In the genomic region with DNA sequence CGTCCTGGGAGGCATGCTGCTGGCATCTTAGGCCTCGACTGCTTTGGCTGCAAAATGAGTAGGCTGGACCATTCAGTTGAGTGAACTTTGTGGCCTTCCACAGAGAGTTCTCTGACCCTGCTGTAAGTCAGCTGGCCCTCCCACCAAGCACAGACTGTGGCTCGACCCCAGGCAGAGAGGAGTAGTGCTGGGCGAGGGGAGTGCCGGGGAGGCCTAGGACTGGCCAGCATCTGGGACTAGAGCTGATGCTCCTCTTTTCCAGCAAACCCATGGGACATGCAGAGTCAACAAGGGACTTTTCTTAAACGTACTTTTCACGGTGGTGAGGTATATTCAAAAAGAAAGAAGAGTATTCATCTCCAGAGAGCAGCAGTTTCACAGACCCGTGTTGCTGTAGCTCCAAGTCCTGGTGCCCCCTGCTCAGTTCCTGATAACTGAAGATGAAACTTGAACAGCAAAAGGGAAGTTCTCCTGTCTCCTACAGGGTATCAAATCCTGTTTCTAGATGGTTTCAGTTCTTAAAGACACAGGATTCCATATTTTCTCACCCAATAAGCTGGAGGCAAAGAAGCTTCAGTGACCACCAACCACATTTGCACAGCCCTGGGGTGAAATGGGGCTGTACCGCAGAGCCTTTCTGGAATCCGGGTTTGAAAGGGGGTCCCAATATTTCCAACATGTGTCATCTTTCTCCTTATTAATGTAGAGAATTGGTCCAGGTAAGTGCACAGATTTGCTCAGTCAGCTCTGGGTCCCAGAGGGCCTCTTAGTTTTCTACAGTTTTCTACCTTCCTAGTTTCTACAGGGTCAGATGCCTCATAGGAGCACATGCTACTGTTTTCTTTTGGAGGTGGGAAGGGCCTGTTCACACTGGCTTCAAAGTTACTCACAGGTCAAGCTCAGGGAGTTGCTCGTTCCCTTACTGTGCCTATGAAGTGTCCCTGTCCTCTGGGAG, we compare ENCODE assay signal across 9 cellular contexts. TPM values are rescaled to one million over a fixed set of nuclear protein-coding genes. Genes with fewer than 3 reads are reported as not detected.
DNase-seq lines count a peak whose midpoint lies in the region; ATAC-seq and TF ChIP-seq lines count a peak whose summit lies in the region.
"Had no signal": no experiment of that assay in that cellular context is flagged by ENCODE, and none has a peak within 500 bp of the region (broad histone marks: within the 10 kb centered on the region; RNA-seq: fewer than 3 reads in every experiment).

No MANE protein-coding gene starts in this region.

- no peaks in the 10 kb centered on the region for H3K27me3 ChIP-seq in BLaER1 treated with 17β-estradiol and CSF1 and Interleukin-3, amounts not matched to agents 10 nM and 100 nM
- no peaks in the 10 kb centered on the region for H3K27me3 ChIP-seq in adrenal gland

- peak overlapping the region; percentile 25 for H3K4me3 Mint-ChIP-seq in T-helper 2 cell treated with Interferon-gamma antibody and Interleukin-4, amounts not matched to agents 5 μg/mL and 100 μg/mL, for 36 hours

- WGBS in adrenal gland, 4 donors: 61 to 71% (median 66%) methylated on average over 10 to 11 of the region's 11 CpGs

- peak overlapping the region in 4 of 11 experiments; percentile 37 to 65 (median 53); a peak in 6 of 22 replicates for H3K9ac ChIP-seq in BLaER1 treated with 17β-estradiol and CSF1 and Interleukin-3, amounts not matched to agents 10 nM and 100 nM

- intact Hi-C loops in adrenal gland (cut with DNase I): loop anchor here in 1 of 2 donors (10.0 kb wide), 1 partner anchor 306 kb away; no protein-coding TSS in a partner anchor

- H3K4me1 ChIP-seq in BLaER1 treated with 17β-estradiol and CSF1 and Interleukin-3, amounts not matched to agents 10 nM and 100 nM: peaks cover 11 to 67% (median 41%) of the 10 kb centered on the region in 10 experiments
- no peaks in the 10 kb centered on the region for H3K4me1 ChIP-seq in adrenal gland (replicated peaks in 1 of 2)

- H3K4me3 ChIP-seq in BLaER1 treated with 17β-estradiol and CSF1 and Interleukin-3, amounts not matched to agents 10 nM and 100 nM: peak overlapping the region in 2 of 10 experiments; percentile 18 to 35; a peak in 3 of 20 replicates
- no peak overlapping the region for H3K4me3 ChIP-seq in adrenal gland
- H3K4me3 ChIP-seq: K562 had no signal

- peak overlapping the region; percentile 23 for H3K27ac Mint-ChIP-seq in T-helper 2 cell treated with Interferon-gamma antibody and Interleukin-4, amounts not matched to agents 5 μg/mL and 100 μg/mL, for 36 hours

- no peaks in the 10 kb centered on the region for H3K36me3 ChIP-seq in BLaER1 treated with 17β-estradiol and CSF1 and Interleukin-3, amounts not matched to agents 10 nM and 100 nM
- no peaks in the 10 kb centered on the region for H3K36me3 ChIP-seq in adrenal gland (replicated peaks in 1 of 2)

- H3K4me2 ChIP-seq in BLaER1 treated with 17β-estradiol and CSF1 and Interleukin-3, amounts not matched to agents 10 nM and 100 nM: peak overlapping the region in 9 of 11 experiments; percentile 14 to 93 (median 74); a peak in 17 of 22 replicates

- DNase-seq in T-helper 2 cell treated with Interferon-gamma antibody and Interleukin-4, amounts not matched to agents 5 μg/mL and 100 μg/mL, for 36 hours (ENCODE audit: low spot score): peak; percentile 62
- no peak for DNase-seq in NCI-H526 (lab: John Stamatoyannopoulos, UW)
- no peak for DNase-seq in UCSD-AML1 (lab: John Stamatoyannopoulos, UW; ENCODE audit: unreplicated experiment)
- DNase-seq in NCI-H2107 treated with DMSO at 0.1 percent for 48 hours (lab: John Stamatoyannopoulos, UW; ENCODE audit: unreplicated experiment): no peak
- DNase-seq in adrenal gland: no peak

- peak overlapping the region in 8 of 11 experiments; percentile 10 to 78 (median 47); a peak in 14 of 22 replicates for H3K27ac ChIP-seq in BLaER1 treated with 17β-estradiol and CSF1 and Interleukin-3, amounts not matched to agents 10 nM and 100 nM
- no peak overlapping the region for H3K27ac ChIP-seq in adrenal gland

- no peaks in the 10 kb centered on the region for H3K36me3 Mint-ChIP-seq in T-helper 2 cell treated with Interferon-gamma antibody and Interleukin-4, amounts not matched to agents 5 μg/mL and 100 μg/mL, for 36 hours (ENCODE audit: low read depth)

- H4K20me1 ChIP-seq in BLaER1 treated with 17β-estradiol and CSF1 and Interleukin-3, amounts not matched to agents 10 nM and 100 nM: no peaks in the 10 kb centered on the region

- TF ChIP-seq POLR2A in GM19099 (IDR thresholded peaks at IDR 0.05; ENCODE audit: extremely low read depth, insufficient read length, low read depth) (peak; percentile 4), adrenal gland (IDR thresholded peaks at IDR 0.05) (no peak)

- no peak for TF ChIP-seq CTCF in adrenal gland (IDR thresholded peaks at IDR 0.05)

- no peaks in the 10 kb centered on the region for H3K9me3 ChIP-seq in BLaER1 treated with 17β-estradiol and CSF1 and Interleukin-3, amounts not matched to agents 10 nM and 100 nM (replicated peaks in 1 of 11)
- no peaks in the 10 kb centered on the region for H3K9me3 ChIP-seq in adrenal gland (replicated peaks in 1 of 3)

- H3K9me3 Mint-ChIP-seq in T-helper 2 cell treated with Interferon-gamma antibody and Interleukin-4, amounts not matched to agents 5 μg/mL and 100 μg/mL, for 36 hours: no peaks in the 10 kb centered on the region

- no peaks in the 10 kb centered on the region for H3K27me3 Mint-ChIP-seq in T-helper 2 cell treated with Interferon-gamma antibody and Interleukin-4, amounts not matched to agents 5 μg/mL and 100 μg/mL, for 36 hours (ENCODE audit: low read depth)

- ATAC-seq in HG02973 (IDR thresholded peaks at IDR 0.05; ENCODE audit: unreplicated experiment): peak; percentile 61

- H3K4me1 Mint-ChIP-seq in T-helper 2 cell treated with Interferon-gamma antibody and Interleukin-4, amounts not matched to agents 5 μg/mL and 100 μg/mL, for 36 hours (ENCODE audit: low read depth): peaks cover 47% of the 10 kb centered on the region

RNA-seq across cellular contexts. Expression of gene BATF3, which starts 20.9 kb away (rescaled TPM):
- 1 to 10 TPM in 7 of 8 donors, under 1 TPM in 1; 0.24 to 6.1 (median 2.8) TPM for total RNA-seq in adrenal gland
- 1 to 10 TPM; 1.0 to 7.5 (median 5.4) TPM for polyA plus RNA-seq in adrenal gland

Comparison
In these comparisons a context has a peak if more than half of its experiments do, and no peak if none do; other contexts are left out.
1. H3K27ac ChIP-seq: peak in BLaER1 treated with 17β-estradiol and CSF1 and Interleukin-3, amounts not matched to agents 10 nM and 100 nM (8 of 11); none in adrenal gland (0 of 5).